8 cellular contexts compared by ENCODE assay signal in genomic region chr12:96906849-96907664, GRCh38. TPM values are rescaled to one million over a fixed set of nuclear protein-coding genes. Genes with fewer than 3 reads are reported as not detected.
DNase-seq lines count a peak whose midpoint lies in the region; ATAC-seq and TF ChIP-seq lines count a peak whose summit lies in the region.

A gene with protein sequence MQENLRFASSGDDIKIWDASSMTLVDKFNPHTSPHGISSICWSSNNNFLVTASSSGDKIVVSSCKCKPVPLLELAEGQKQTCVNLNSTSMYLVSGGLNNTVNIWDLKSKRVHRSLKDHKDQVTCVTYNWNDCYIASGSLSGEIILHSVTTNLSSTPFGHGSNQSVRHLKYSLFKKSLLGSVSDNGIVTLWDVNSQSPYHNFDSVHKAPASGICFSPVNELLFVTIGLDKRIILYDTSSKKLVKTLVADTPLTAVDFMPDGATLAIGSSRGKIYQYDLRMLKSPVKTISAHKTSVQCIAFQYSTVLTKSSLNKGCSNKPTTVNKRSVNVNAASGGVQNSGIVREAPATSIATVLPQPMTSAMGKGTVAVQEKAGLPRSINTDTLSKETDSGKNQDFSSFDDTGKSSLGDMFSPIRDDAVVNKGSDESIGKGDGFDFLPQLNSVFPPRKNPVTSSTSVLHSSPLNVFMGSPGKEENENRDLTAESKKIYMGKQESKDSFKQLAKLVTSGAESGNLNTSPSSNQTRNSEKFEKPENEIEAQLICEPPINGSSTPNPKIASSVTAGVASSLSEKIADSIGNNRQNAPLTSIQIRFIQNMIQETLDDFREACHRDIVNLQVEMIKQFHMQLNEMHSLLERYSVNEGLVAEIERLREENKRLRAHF (plus strand): TSS chr12:96907257. CDS start chr12:96909760, 2,503 bp downstream.

- H3K4me3 ChIP-seq in AG04450 (ENCODE audit: low read depth, low read length): peak within 1 kb of the TSS; percentile 92

- peak within 1 kb of the TSS; percentile 83 for H3K27ac ChIP-seq in AG04450 (ENCODE audit: low read depth, low read length)

- H3K9me3 ChIP-seq in AG04450 (ENCODE audit: control insufficient read depth, insufficient read depth, low read length): peaks cover 3% of the 10 kb centered on the region; the same call in 1 of the 2 replicates

- no peak for TF ChIP-seq CTCF in AG04450 (IDR thresholded peaks at IDR 0.05; ENCODE audit: low read depth, low read length)

- ATAC-seq in GM18867 (IDR thresholded peaks at IDR 0.05; ENCODE audit: unreplicated experiment) (peak; percentile 93), HG03095 (IDR thresholded peaks at IDR 0.05; ENCODE audit: unreplicated experiment) (peak; percentile 93)

- peak; percentile 20 for DNase-seq in AG04450 (ENCODE audit: low read depth, low spot score)
- peak; percentile 64 for DNase-seq in NCI-H2171 treated with DMSO at 0.1 percent for 48 hours (lab: John Stamatoyannopoulos, UW)
- peak; percentile 76 for DNase-seq in activated CD4-positive, CD25-positive, alpha-beta regulatory T cell treated with anti-CD3 and anti-CD28 coated beads, Interleukin-2, amount 50 U/mL, for 16 hours (ENCODE audit: low read depth, low spot score)
- peak; percentile 78 for DNase-seq in central memory CD4-positive, alpha-beta T cell
- DNase-seq in iris pigment epithelial cell (ENCODE audit: low read depth): peak; percentile 65
- DNase-seq in stimulated activated CD4-positive, alpha-beta T cell treated with anti-CD3 and anti-CD28 coated beads, Interleukin-12 subunit alpha, Interleukin-12 subunit beta, amount 100 ng/mL, for 24 hours (ENCODE audit: low read depth in 2 of 2): peak; percentile 66 to 77

- CTCF ChIA-PET in AG04450 (lab: Charles Lee): no interaction called here

- H3K27me3 ChIP-seq in AG04450 (ENCODE audit: control insufficient read depth, insufficient read depth, low read length): no peaks in the 10 kb centered on the region

- POLR2A ChIA-PET in AG04450 (lab: Yijun Ruan, JAX): interaction anchor here (0.5 to 1.1 kb wide), 2 partner anchors 23 to 805 kb away, joined by 4 read pairs; no protein-coding TSS in a partner anchor

RNA-seq across cellular contexts. Expression of the gene that starts here (rescaled TPM):
- 23.7 and 30.5 TPM in 2 replicates for polyA plus RNA-seq in AG04450 (2011; rRNA removed)
- polyA minus RNA-seq in AG04450 (2011; rRNA and poly(A)+ RNA removed): 20.0 and 39.7 TPM in 2 replicates

Comparison
In these comparisons a context has a peak if more than half of its experiments do, and no peak if none do; other contexts are left out.
1. Peak in every context shown above with its lines: DNase-seq, ATAC-seq, H3K4me3 ChIP-seq and H3K27ac ChIP-seq.
2. DNase-seq: peak in every context shown above with its lines; median percentile 78 in central memory CD4-positive, alpha-beta T cell; 76 in activated CD4-positive, CD25-positive, alpha-beta regulatory T cell treated with anti-CD3 and anti-CD28 coated beads, Interleukin-2, amount 50 U/mL, for 16 hours; 72 in stimulated activated CD4-positive, alpha-beta T cell treated with anti-CD3 and anti-CD28 coated beads, Interleukin-12 subunit alpha, Interleukin-12 subunit beta, amount 100 ng/mL, for 24 hours; 65 in iris pigment epithelial cell; 64 in NCI-H2171 treated with DMSO at 0.1 percent for 48 hours; 20 in AG04450.